Comparison of ENCODE assay signal across 22 cellular contexts in genomic region chr7:48098846-48099245, GRCh38. TPM values are rescaled to one million over a fixed set of nuclear protein-coding genes. Genes with fewer than 3 reads are reported as not detected.
DNase-seq lines count a peak whose midpoint lies in the region; ATAC-seq, FAIRE-seq and TF ChIP-seq lines count a peak whose summit lies in the region.
"Had no signal": no experiment of that assay in that cellular context is flagged by ENCODE, and none has a peak within 500 bp of the region (broad histone marks: within the 10 kb centered on the region; RNA-seq: fewer than 3 reads in every experiment).

No MANE protein-coding gene starts in this region.

- H2AFZ ChIP-seq in astrocyte (ENCODE audit: low read depth, low read length): no peak overlapping the region

- H3K79me2 ChIP-seq in astrocyte (ENCODE audit: insufficient read depth, low read length): peaks cover 26% of the 10 kb centered on the region

- H3K9ac ChIP-seq in astrocyte (ENCODE audit: low read length): no peak overlapping the region

- no peak for ATAC-seq in RWPE2 (ENCODE audit: low read depth)
- ATAC-seq in Right ventricle myocardium superior (ENCODE audit: poor library complexity): no peak
- ATAC-seq: A549 had no signal

- no peak for DNase-seq in activated CD4-positive, alpha-beta T cell treated with anti-CD3 and anti-CD28 coated beads, Interleukin-2, amount 10 ng/mL, durations not matched to agents 24 days and 14 days
- DNase-seq in activated CD4-positive, alpha-beta T cell treated with anti-CD3 and anti-CD28 coated beads, Interleukin-2, amount 50 U/mL, for 4 hours: no peak
- DNase-seq in RWPE2 (ENCODE audit: low spot score) (no peak), astrocyte (ENCODE audit: low read depth) (no peak), Right ventricle myocardium superior (no peak), suprapubic skin (ENCODE audit: low spot score in 2 of 2) (no peak), uterus (no peak)
- DNase-seq: activated CD4-positive, CD25-positive, alpha-beta regulatory T cell; amygdala; C1 segment of cervical spinal cord; cerebellar nuclear complex; DMS79 treated with DMSO at 0.1 percent for 48 hours; KBM-7; MV-4-11; NCI-H1930; SHP77 treated with DMSO at 0.1 percent for 48 hours; stimulated activated CD4-positive, alpha-beta T cell treated with anti-CD3 and anti-CD28 coated beads, Interleukin-4, amount 100 ng/mL, for 4 hours had no signal

- TF ChIP-seq POLR2A in suprapubic skin (IDR thresholded peaks at IDR 0.05): no peak
- no peak for TF ChIP-seq POLR2A in uterus (IDR thresholded peaks at IDR 0.05)

- H3K4me1 Mint-ChIP-seq in activated CD4-positive, alpha-beta T cell treated with anti-CD3 and anti-CD28 coated beads, Interleukin-2, amount 10 ng/mL, durations not matched to agents 24 days and 14 days: peaks cover 61% of the 10 kb centered on the region
- H3K4me1 Mint-ChIP-seq in astrocyte (ENCODE audit: low read depth, unreplicated experiment): peaks cover 29% of the 10 kb centered on the region

- TF ChIP-seq CTCF in RWPE2 (IDR thresholded peaks at IDR 0.05; ENCODE audit: poor library complexity, severe bottlenecking) (no peak), astrocyte (IDR thresholded peaks at IDR 0.05; ENCODE audit: insufficient read depth, low read depth, low read length) (no peak), neutrophil (IDR thresholded peaks at IDR 0.05) (no peak), suprapubic skin (IDR thresholded peaks at IDR 0.05) (no peak), uterus (IDR thresholded peaks at IDR 0.05) (no peak)

- WGBS in suprapubic skin: 83% methylated on average over 4 of the region's 4 CpGs

- peak; percentile 20 for FAIRE-seq in astrocyte (lab: Jason Lieb, UNC)
- FAIRE-seq: A549, islet of Langerhans had no signal

- H3K9me3 ChIP-seq in RWPE2 (ENCODE audit: severe bottlenecking) (no peaks in the 10 kb centered on the region), astrocyte (ENCODE audit: insufficient read depth, low read depth, low read length) (no peaks in the 10 kb centered on the region), neutrophil (no peaks in the 10 kb centered on the region), suprapubic skin (no peaks in the 10 kb centered on the region), uterus (no peaks in the 10 kb centered on the region)
- H3K9me3 ChIP-seq: A549, prostate gland had no signal

- H3K4me3 Mint-ChIP-seq in activated CD4-positive, alpha-beta T cell treated with anti-CD3 and anti-CD28 coated beads, Interleukin-2, amount 10 ng/mL, durations not matched to agents 24 days and 14 days: peak overlapping the region; percentile 76
- H3K4me3 Mint-ChIP-seq in astrocyte (ENCODE audit: unreplicated experiment): no peak overlapping the region

- TF ChIP-seq EP300 in suprapubic skin (IDR thresholded peaks at IDR 0.05): no peak

- H3K27me3 ChIP-seq in RWPE2 (ENCODE audit: insufficient read depth, poor library complexity, severe bottlenecking) (no peaks in the 10 kb centered on the region), astrocyte (ENCODE audit: insufficient read depth, low read length) (no peaks in the 10 kb centered on the region), neutrophil (no peaks in the 10 kb centered on the region), suprapubic skin (no peaks in the 10 kb centered on the region), uterus (no peaks in the 10 kb centered on the region)

- peaks cover 76% of the 10 kb centered on the region for H3K36me3 Mint-ChIP-seq in activated CD4-positive, alpha-beta T cell treated with anti-CD3 and anti-CD28 coated beads, Interleukin-2, amount 10 ng/mL, durations not matched to agents 24 days and 14 days (ENCODE audit: low read depth)
- peaks cover 28% of the 10 kb centered on the region for H3K36me3 Mint-ChIP-seq in astrocyte (ENCODE audit: low read depth, unreplicated experiment)

- peak overlapping the region; percentile 98 for H3K27ac ChIP-seq in RWPE2 (ENCODE audit: poor library complexity, severe bottlenecking)
- no peak overlapping the region for H3K27ac ChIP-seq in astrocyte (ENCODE audit: low read depth, low read length)
- H3K27ac ChIP-seq in neutrophil: peak overlapping the region; percentile 88
- no peak overlapping the region for H3K27ac ChIP-seq in suprapubic skin
- no peak overlapping the region for H3K27ac ChIP-seq in uterus
- H3K27ac ChIP-seq: A549, prostate gland had no signal

- H3K36me3 ChIP-seq in RWPE2 (ENCODE audit: low read depth) (peaks cover 100% of the 10 kb centered on the region), astrocyte (ENCODE audit: insufficient read depth, low read length) (peaks cover 45% of the 10 kb centered on the region), neutrophil (peaks cover 63% of the 10 kb centered on the region), suprapubic skin (peaks cover 74% of the 10 kb centered on the region), uterus (no peaks in the 10 kb centered on the region)
- H3K36me3 ChIP-seq: prostate gland had no signal

- H3K27ac Mint-ChIP-seq in activated CD4-positive, alpha-beta T cell treated with anti-CD3 and anti-CD28 coated beads, Interleukin-2, amount 10 ng/mL, durations not matched to agents 24 days and 14 days: peak overlapping the region; percentile 83
- H3K27ac Mint-ChIP-seq in astrocyte (ENCODE audit: unreplicated experiment): no peak overlapping the region

- no peaks in the 10 kb centered on the region for H3K9me3 Mint-ChIP-seq in activated CD4-positive, alpha-beta T cell treated with anti-CD3 and anti-CD28 coated beads, Interleukin-2, amount 10 ng/mL, durations not matched to agents 24 days and 14 days
- H3K9me3 Mint-ChIP-seq in astrocyte (ENCODE audit: unreplicated experiment): peaks cover 3% of the 10 kb centered on the region

- H3K4me2 ChIP-seq in astrocyte (ENCODE audit: low read length): no peak overlapping the region
- H3K4me2 ChIP-seq: A549 had no signal

- H3K4me3 ChIP-seq in RWPE2 (ENCODE audit: severe bottlenecking) (no peak overlapping the region), astrocyte (ENCODE audit: insufficient read depth, low read depth, low read length) (no peak overlapping the region), neutrophil (ENCODE audit: low read depth in 1 of 2, low read length in 1 of 2) (no peak overlapping the region), suprapubic skin (no peak overlapping the region), uterus (no peak overlapping the region)
- H3K4me3 ChIP-seq: A549, prostate gland, skin epidermis had no signal

- no peaks in the 10 kb centered on the region for H3K27me3 Mint-ChIP-seq in activated CD4-positive, alpha-beta T cell treated with anti-CD3 and anti-CD28 coated beads, Interleukin-2, amount 10 ng/mL, durations not matched to agents 24 days and 14 days
- no peaks in the 10 kb centered on the region for H3K27me3 Mint-ChIP-seq in astrocyte (ENCODE audit: low read depth, unreplicated experiment)

- peaks cover 21% of the 10 kb centered on the region for H4K20me1 ChIP-seq in astrocyte (ENCODE audit: insufficient read depth, low read length)

- H3K4me1 ChIP-seq in RWPE2 (ENCODE audit: insufficient read depth, poor library complexity, severe bottlenecking) (peaks cover 37% of the 10 kb centered on the region), astrocyte (ENCODE audit: insufficient read depth, low read length) (peaks cover 19% of the 10 kb centered on the region), neutrophil (ENCODE audit: control insufficient read depth in 1 of 2, insufficient read depth in 1 of 2, low read depth in 1 of 2, low read length in 1 of 2) (peaks cover 55 to 61% of the 10 kb centered on the region in 2 experiments), suprapubic skin (peaks cover 16% of the 10 kb centered on the region), uterus (no peaks in the 10 kb centered on the region)
- H3K4me1 ChIP-seq: prostate gland had no signal

- intact Hi-C loops in activated CD4-positive, alpha-beta T cell treated with anti-CD3 and anti-CD28 coated beads, Interleukin-2, amount 10 ng/mL, durations not matched to agents 24 days and 14 days (cut with micrococcal nuclease): no loop called here
- intact Hi-C loops in Right ventricle myocardium superior (cut with DNase I): no loop called here
- intact Hi-C loops in uterus (cut with DNase I; ENCODE audit: low total_unique reads): no loop called here

RNA-seq across cellular contexts. Expression of gene UPP1, which starts 9.8 kb away (rescaled TPM):
- total RNA-seq in activated CD4-positive, alpha-beta T cell treated with anti-CD3 and anti-CD28 coated beads, Interleukin-2, amount 10 ng/mL, durations not matched to agents 24 days and 14 days: 61.5 and 64.2 TPM in 2 replicates
- total RNA-seq in astrocyte: 33.6 and 54.2 TPM in 2 replicates
- 20.3 TPM for total RNA-seq in Right ventricle myocardium superior
- total RNA-seq in suprapubic skin: 10 to 100 TPM in 1 of 4 donors, 1 to 10 TPM in 3; 2.2 to 11.9 (median 4.2) TPM
- 10 to 100 TPM in 1 of 4 donors, 1 to 10 TPM in 3; 1.5 to 25.2 (median 5.4) TPM for total RNA-seq in uterus

Comparison
In these comparisons a context has a peak if more than half of its experiments do, and no peak if none do; other contexts are left out.
1. H3K27ac ChIP-seq: peak in RWPE2 (single experiment) and neutrophil (single experiment); none in astrocyte (single experiment), suprapubic skin (single experiment) and uterus (0 of 2).